14 cellular contexts compared by ENCODE assay signal in the genomic region with DNA sequence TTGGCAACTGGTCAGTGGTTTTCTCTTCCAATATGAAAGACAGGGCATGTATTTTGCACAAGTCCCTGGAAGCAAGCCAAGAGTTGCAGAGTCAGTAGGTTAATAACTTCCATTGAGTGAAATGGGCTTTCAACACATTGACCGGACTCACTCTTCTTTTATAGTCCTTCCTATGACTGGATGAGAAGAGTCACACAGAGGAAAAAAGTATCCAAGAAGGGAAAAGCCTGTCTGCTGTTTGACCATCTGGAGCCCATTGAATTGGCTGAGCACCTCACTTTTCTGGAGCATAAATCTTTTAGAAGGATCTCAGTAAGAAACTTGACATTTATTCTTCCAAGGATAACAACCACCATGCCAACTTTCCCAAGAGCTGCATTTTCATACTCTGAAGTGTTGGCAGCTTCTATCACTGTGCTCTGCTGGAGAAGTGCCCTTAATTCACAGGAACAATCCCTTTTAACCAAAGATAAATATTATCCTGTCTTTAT. TPM values are rescaled to one million over a fixed set of nuclear protein-coding genes. Genes with fewer than 3 reads are reported as not detected.
DNase-seq lines count a peak whose midpoint lies in the region; ATAC-seq and TF ChIP-seq lines count a peak whose summit lies in the region.
"Had no signal": no experiment of that assay in that cellular context is flagged by ENCODE, and none has a peak within 500 bp of the region (broad histone marks: within the 10 kb centered on the region; RNA-seq: fewer than 3 reads in every experiment).

No MANE protein-coding gene starts in this region.

- TF ChIP-seq CTCF in AG09319 (IDR thresholded peaks at IDR 0.05; ENCODE audit: low read depth, low read length) (no peak), nephron (IDR thresholded peaks at IDR 0.05; ENCODE audit: unreplicated experiment in 3 of 3) (no peak), ovary (IDR thresholded peaks at IDR 0.05) (no peak)

- no peak for TF ChIP-seq POLR2A in ovary (IDR thresholded peaks at IDR 0.05)

- WGBS in ovary, 3 donors: 62 to 100% (median 84%) methylated on average over 1 of the region's 1 CpG

- H3K27ac ChIP-seq in ovary: no peak overlapping the region
- H3K27ac ChIP-seq: lower lobe of right lung, transverse colon had no signal

- no peak overlapping the region for H3K4me3 ChIP-seq in ovary
- H3K4me3 ChIP-seq: lower lobe of right lung, transverse colon had no signal

- DNase-seq in AG09319 (ENCODE audit: extremely low read depth, low read depth): peak; percentile 22
- peak; percentile 58 to 83 for DNase-seq in NCI-H446 (lab: John Stamatoyannopoulos, UW)
- DNase-seq in fibroblast of peridontal ligament (ENCODE audit: extremely low read depth): peak; percentile 91
- DNase-seq in ovary: no peak
- DNase-seq in NCI-H2107 treated with DMSO at 0.1 percent for 48 hours (lab: John Stamatoyannopoulos, UW; ENCODE audit: unreplicated experiment): no peak
- DNase-seq: activated CD4-positive, alpha-beta T cell treated with anti-CD3 and anti-CD28 coated beads, Interleukin-2, amount 50 U/mL, for 1 hour; BE2C; lower lobe of right lung; NCI-H1048; transverse colon had no signal

- intact Hi-C loops in ovary (cut with DNase I): loop anchor here in 1 of 4 donors (2.0 kb wide), 1 partner anchor 17 kb away; no protein-coding TSS in a partner anchor

- no peak overlapping the region for H3K4me3 Mint-ChIP-seq in nephron
- H3K4me3 Mint-ChIP-seq: central memory CD8-positive, alpha-beta T cell had no signal

- peaks cover 25% of the 10 kb centered on the region for H3K4me1 Mint-ChIP-seq in nephron
- H3K4me1 Mint-ChIP-seq: central memory CD8-positive, alpha-beta T cell had no signal

- H3K27ac Mint-ChIP-seq in nephron: peak overlapping the region; percentile 69 to 75 (median 72)

- H3K36me3 Mint-ChIP-seq in nephron (ENCODE audit: low read depth): no peaks in the 10 kb centered on the region

- ATAC-seq in GM19395 (IDR thresholded peaks at IDR 0.05; ENCODE audit: unreplicated experiment): no peak
- no peak for ATAC-seq in GM18517 (IDR thresholded peaks at IDR 0.05; ENCODE audit: unreplicated experiment)
- ATAC-seq: lower lobe of right lung had no signal

- no peaks in the 10 kb centered on the region for H3K27me3 ChIP-seq in ovary
- H3K27me3 ChIP-seq: transverse colon had no signal

- TF ChIP-seq EP300 in ovary (IDR thresholded peaks at IDR 0.05): no peak

- H3K4me1 ChIP-seq in ovary (ENCODE audit: insufficient read depth): peaks cover 2% of the 10 kb centered on the region
- H3K4me1 ChIP-seq: BE2C had no signal

- H3K9me3 ChIP-seq in ovary: no peaks in the 10 kb centered on the region
- H3K9me3 ChIP-seq: BE2C, lower lobe of right lung, transverse colon had no signal

- H3K27me3 Mint-ChIP-seq in nephron (ENCODE audit: low read depth): no peaks in the 10 kb centered on the region
- H3K27me3 Mint-ChIP-seq: central memory CD8-positive, alpha-beta T cell had no signal

- no peaks in the 10 kb centered on the region for H3K9me3 Mint-ChIP-seq in nephron
- H3K9me3 Mint-ChIP-seq: central memory CD8-positive, alpha-beta T cell had no signal

- no peaks in the 10 kb centered on the region for H3K36me3 ChIP-seq in ovary
- H3K36me3 ChIP-seq: BE2C, lower lobe of right lung, transverse colon had no signal

RNA-seq across cellular contexts. Expression of a gene that starts 45.4 kb away (rescaled TPM):
- 1 to 10 TPM; 1.9 to 6.3 (median 3.0) TPM for total RNA-seq in ovary
- polyA plus RNA-seq in ovary: 1 to 10 TPM; 2.2 to 6.4 TPM

Comparison
In these comparisons a context has a peak if more than half of its experiments do, and no peak if none do; other contexts are left out.
1. DNase-seq: peak in AG09319 (single experiment), NCI-H446 (2 of 2) and fibroblast of peridontal ligament (single experiment); none in ovary (0 of 5) and NCI-H2107 treated with DMSO at 0.1 percent for 48 hours (single experiment).